8 cellular contexts compared by ENCODE assay signal in the genomic region with DNA sequence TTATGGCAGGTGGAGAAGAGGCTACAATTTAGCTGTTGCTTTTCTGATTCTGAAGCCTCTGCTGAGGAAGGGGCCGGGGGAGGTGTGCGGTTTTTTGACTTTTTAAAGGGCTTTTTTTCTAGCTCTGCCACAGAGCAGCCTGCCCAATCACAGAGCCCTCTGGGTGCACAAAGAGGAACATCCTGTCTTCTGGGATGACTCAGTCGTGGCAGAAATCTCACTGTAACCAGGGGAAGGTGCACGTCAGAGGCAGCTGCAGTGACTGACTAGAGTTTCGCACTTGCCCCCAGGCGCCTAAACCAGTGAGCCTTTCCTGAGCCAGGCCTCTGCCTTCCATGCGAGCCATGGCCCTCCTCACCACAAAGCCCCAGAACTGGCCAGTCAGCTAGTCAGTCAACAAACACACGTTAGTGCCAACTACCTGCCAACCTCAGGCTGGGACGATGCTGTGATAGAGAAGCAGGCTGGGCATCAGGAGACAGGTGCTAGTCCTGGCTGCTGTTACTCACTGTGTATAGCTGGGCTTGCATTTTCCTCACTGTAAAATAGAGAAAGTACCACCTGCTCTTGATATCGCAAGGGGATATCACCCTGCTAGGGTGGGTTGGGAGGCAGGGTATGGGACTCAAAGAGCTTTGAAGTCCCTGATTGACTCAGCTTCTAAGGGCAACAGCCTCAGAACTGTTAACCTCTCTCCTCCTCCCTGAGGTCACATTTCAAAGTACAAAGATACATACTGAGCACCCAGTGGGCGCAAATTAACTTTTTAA. TPM values are rescaled to one million over a fixed set of nuclear protein-coding genes. Genes with fewer than 3 reads are reported as not detected.
A peak's percentile ranks its signal among the peaks of the same experiment; 100 is the strongest.
DNase-seq lines count a peak whose midpoint lies in the region; ATAC-seq, FAIRE-seq and TF ChIP-seq lines count a peak whose summit lies in the region.

No MANE protein-coding gene starts in this region.

- H3K36me3 Mint-ChIP-seq in activated T-helper 17 cell treated with anti-CD3 and anti-CD28 coated beads, Interleukin-2, amount 50 U/mL, for 72 hours (ENCODE audit: low read depth), result peaks cover 100% of the 10 kb centered on the region

- ATAC-seq in GM18505 (IDR thresholded peaks at IDR 0.05; ENCODE audit: unreplicated experiment) (peak; percentile 75), HG02970 (IDR thresholded peaks at IDR 0.05; ENCODE audit: low FRiP score, unreplicated experiment) (peak; percentile 74), gastroesophageal sphincter (peak; percentile 66), upper lobe of right lung (peak; percentile 84)
- ATAC-seq in activated T-helper 17 cell treated with anti-CD3 and anti-CD28 coated beads, Interleukin-2, amount 50 U/mL, for 72 hours (replicated peaks), result peak; percentile 82

- no peaks in the 10 kb centered on the region for H3K9me3 Mint-ChIP-seq in activated T-helper 17 cell treated with anti-CD3 and anti-CD28 coated beads, Interleukin-2, amount 50 U/mL, for 72 hours

- intact Hi-C loops in posterior cingulate gyrus (cut with DNase I), result no loop called here
- intact Hi-C loops in upper lobe of right lung (cut with DNase I), result no loop called here

- no peak for TF ChIP-seq EP300 in gastroesophageal sphincter (IDR thresholded peaks at IDR 0.05)

- H3K4me1 Mint-ChIP-seq in activated T-helper 17 cell treated with anti-CD3 and anti-CD28 coated beads, Interleukin-2, amount 50 U/mL, for 72 hours, result peaks cover 38% of the 10 kb centered on the region

- H3K4me1 ChIP-seq in Peyer's patch (peaks cover 4 to 61% (median 45%) of the 10 kb centered on the region in 4 donors), gastroesophageal sphincter (peaks cover 0 to 88% (median 58%) of the 10 kb centered on the region in 3 donors), upper lobe of right lung (peaks cover 81% of the 10 kb centered on the region)

- H3K27me3 ChIP-seq in Peyer's patch (no peaks in the 10 kb centered on the region), gastroesophageal sphincter (no peaks in the 10 kb centered on the region), upper lobe of right lung (no peaks in the 10 kb centered on the region)

- TF ChIP-seq CTCF in Peyer's patch (IDR thresholded peaks at IDR 0.05) (no peak), gastroesophageal sphincter (IDR thresholded peaks at IDR 0.05) (no peak), upper lobe of right lung (IDR thresholded peaks at IDR 0.05) (no peak)

- H3K27ac ChIP-seq in Peyer's patch, result peak overlapping the region; percentile 92 to 97 (median 94)
- H3K27ac ChIP-seq in gastroesophageal sphincter, result peak overlapping the region; percentile 29 to 91 (median 82)
- peak overlapping the region; percentile 96 for H3K27ac ChIP-seq in upper lobe of right lung

- no peaks in the 10 kb centered on the region for H3K27me3 Mint-ChIP-seq in activated T-helper 17 cell treated with anti-CD3 and anti-CD28 coated beads, Interleukin-2, amount 50 U/mL, for 72 hours

- 49 to 80% methylated on average over 1 to 2 of the region's 11 CpGs for WGBS in gastroesophageal sphincter (ENCODE audit: low coverage in 1 of 2), 2 donors

- TF ChIP-seq POLR2A in GM18505 (IDR thresholded peaks at IDR 0.05; ENCODE audit: borderline replicate concordance, extremely low read depth, insufficient read depth, insufficient read length), result peak; percentile 91
- peak; percentile 66 to 82 for TF ChIP-seq POLR2A in Peyer's patch (IDR thresholded peaks at IDR 0.05)
- TF ChIP-seq POLR2A in gastroesophageal sphincter (IDR thresholded peaks at IDR 0.05), result peak; percentile 19 to 33

- peak overlapping the region; percentile 56 to 80 (median 61) for H3K4me3 ChIP-seq in Peyer's patch
- peak overlapping the region in 1 of 2 donors; percentile 56 for H3K4me3 ChIP-seq in gastroesophageal sphincter
- H3K4me3 ChIP-seq in upper lobe of right lung, result peak overlapping the region; percentile 69

- H3K4me3 Mint-ChIP-seq in activated T-helper 17 cell treated with anti-CD3 and anti-CD28 coated beads, Interleukin-2, amount 50 U/mL, for 72 hours, result peak overlapping the region; percentile 91

- no peaks in the 10 kb centered on the region for H3K9me3 ChIP-seq in Peyer's patch
- no peaks in the 10 kb centered on the region for H3K9me3 ChIP-seq in gastroesophageal sphincter
- no peaks in the 10 kb centered on the region for H3K9me3 ChIP-seq in upper lobe of right lung

- H3K27ac Mint-ChIP-seq in activated T-helper 17 cell treated with anti-CD3 and anti-CD28 coated beads, Interleukin-2, amount 50 U/mL, for 72 hours, result peak overlapping the region; percentile 98

- peak; percentile 66 to 97 (median 97) for DNase-seq in Peyer's patch
- peak in 9 of 10 donors; percentile 31 to 91 (median 59) for DNase-seq in posterior cingulate gyrus
- DNase-seq in upper lobe of right lung, result peak; percentile 83
- DNase-seq in frontal cortex (ENCODE audit: low spot score in 2 of 2), result no peak

- H3K36me3 ChIP-seq in Peyer's patch (peaks cover 0 to 7% (median 0%) of the 10 kb centered on the region in 3 donors), gastroesophageal sphincter (peaks cover 0 to 7% of the 10 kb centered on the region in 2 donors), upper lobe of right lung (peaks cover 6% of the 10 kb centered on the region)

- FAIRE-seq in frontal cortex (lab: Jason Lieb, UNC), result no peak

RNA-seq across cellular contexts. Expression of a gene that starts 2.2 kb away (rescaled TPM):
- total RNA-seq in Peyer's patch, result 100 to 1,000 TPM in 1 of 4 donors, 10 to 100 TPM in 3; 41.7 to 174 (median 75.0) TPM
- total RNA-seq in activated T-helper 17 cell treated with anti-CD3 and anti-CD28 coated beads, Interleukin-2, amount 50 U/mL, for 72 hours, result 100 to 1,000 TPM; 169 to 184 TPM
- 10 to 100 TPM in 3 of 4 donors, 1 to 10 TPM in 1; 8.8 to 24.3 (median 19.0) TPM for total RNA-seq in gastroesophageal sphincter
- 54.7 TPM for total RNA-seq in upper lobe of right lung
- 3.3 TPM for total RNA-seq in frontal cortex

RNA-seq across cellular contexts. Expression of a gene that starts 55.9 kb away (rescaled TPM):
- not detected for total RNA-seq in Peyer's patch
- total RNA-seq in activated T-helper 17 cell treated with anti-CD3 and anti-CD28 coated beads, Interleukin-2, amount 50 U/mL, for 72 hours, result not detected
- not detected for total RNA-seq in gastroesophageal sphincter
- 3.9 TPM for total RNA-seq in upper lobe of right lung
- total RNA-seq in frontal cortex, result not detected

Comparison
In these comparisons a context has a peak if more than half of its experiments do, and no peak if none do; other contexts are left out.
1. POLR2A ChIP-seq: peak in every context shown above with its lines; median percentile 91 in GM18505; 74 in Peyer's patch; 26 in gastroesophageal sphincter.
2. DNase-seq: peak in Peyer's patch (3 of 3), posterior cingulate gyrus (9 of 10) and upper lobe of right lung (single experiment); none in frontal cortex (0 of 2).
3. Peak in every context shown above with its lines, with median percentiles within 50 percentile points of each other: ATAC-seq and H3K27ac ChIP-seq.